In genomic region chr20:53660078-53660909, GRCh38 we compare ENCODE assay signal across 8 cellular contexts.
A peak's percentile ranks its signal among the peaks of the same experiment; 100 is the strongest.
DNase-seq lines count a peak whose midpoint lies in the region; ATAC-seq and TF ChIP-seq lines count a peak whose summit lies in the region.

No MANE protein-coding gene starts in this region.

- H3K79me2 ChIP-seq in Loucy (ENCODE audit: insufficient read depth, low read length): no peaks in the 10 kb centered on the region

- H3K36me3 ChIP-seq in BJ (ENCODE audit: control insufficient read depth, insufficient read depth, low read length): no peaks in the 10 kb centered on the region
- H3K36me3 ChIP-seq in Loucy (ENCODE audit: insufficient read depth, low read length): no peaks in the 10 kb centered on the region
- H3K36me3 ChIP-seq in ascending aorta: no peaks in the 10 kb centered on the region
- no peaks in the 10 kb centered on the region for H3K36me3 ChIP-seq in right lobe of liver

- TF ChIP-seq POLR2A in right lobe of liver (IDR thresholded peaks at IDR 0.05): no peak

- peaks cover 20% of the 10 kb centered on the region for H3K4me1 ChIP-seq in Loucy (ENCODE audit: insufficient read depth, low read length, poor library complexity, severe bottlenecking)
- peaks cover 3 to 15% of the 10 kb centered on the region in 2 donors for H3K4me1 ChIP-seq in ascending aorta
- peaks cover 0 to 40% (median 13%) of the 10 kb centered on the region in 4 donors for H3K4me1 ChIP-seq in right lobe of liver

- intact Hi-C loops in ascending aorta (cut with DNase I): no loop called here
- intact Hi-C loops in right lobe of liver (cut with DNase I): no loop called here

- 14% methylated on average over 24 of the region's 38 CpGs for whole genome bisulfite sequencing in right lobe of liver (ENCODE audit: insufficient coverage, low coverage, low lambda C conversion rate, missing lambda C conversion rate)

- CTCF ChIA-PET in BJ (lab: Yijun Ruan, JAX): interaction anchor here (0.7 to 1.4 kb wide), 4 partner anchors 11 to 279 kb away, joined by 3 to 4 read pairs (median 3); no protein-coding TSS in a partner anchor

- DNase-seq in BJ (ENCODE audit: low read depth): no peak
- DNase-seq in ascending aorta (ENCODE audit: low spot score in 2 of 2): peak in 1 of 2 donors; percentile 55
- no peak for DNase-seq in right lobe of liver
- DNase-seq in stimulated activated CD8-positive, alpha-beta memory T cell treated with anti-CD3 and anti-CD28 coated beads, Interleukin-15, amount 100 ng/mL, for 4 hours (ENCODE audit: low read depth in 2 of 2): peak; percentile 14 to 18
- no peak for DNase-seq in iPS-NIHi11 (ENCODE audit: low spot score)
- no peak for DNase-seq in NCI-H82 (lab: John Stamatoyannopoulos, UW)

- H3K9me2 ChIP-seq in Loucy (replicated peaks; ENCODE audit: low read depth, low read length): no peaks in the 10 kb centered on the region

- TF ChIP-seq CTCF in BJ (IDR thresholded peaks at IDR 0.05; ENCODE audit: insufficient read depth, low read depth, low read length): no peak
- no peak for TF ChIP-seq CTCF in Loucy (conservative IDR thresholded peaks at IDR 0.05; ENCODE audit: low read length)
- TF ChIP-seq CTCF in ascending aorta (IDR thresholded peaks at IDR 0.05): no peak
- TF ChIP-seq CTCF in right lobe of liver (IDR thresholded peaks at IDR 0.05): no peak

- no peak overlapping the region for H3K4me2 ChIP-seq in Loucy (ENCODE audit: low read depth, low read length, poor library complexity, severe bottlenecking)

- no peaks in the 10 kb centered on the region for H4K20me1 ChIP-seq in Loucy (ENCODE audit: insufficient read depth, low read length, poor library complexity, severe bottlenecking)

- POLR2A ChIA-PET in BJ (lab: Charles Lee): no interaction called here

- H2AFZ ChIP-seq in Loucy (ENCODE audit: low read length): peak overlapping the region; percentile 11

- H3K27me3 ChIP-seq in BJ (ENCODE audit: control insufficient read depth, insufficient read depth, low read length): no peaks in the 10 kb centered on the region
- no peaks in the 10 kb centered on the region for H3K27me3 ChIP-seq in Loucy (ENCODE audit: insufficient read depth, low read length, poor library complexity, severe bottlenecking)
- no peaks in the 10 kb centered on the region for H3K27me3 ChIP-seq in ascending aorta
- no peaks in the 10 kb centered on the region for H3K27me3 ChIP-seq in right lobe of liver

- H3K27ac ChIP-seq in ascending aorta (peak overlapping the region; percentile 2 to 26), right lobe of liver (peak overlapping the region; percentile 36 to 48 (median 36))

- H3K9ac ChIP-seq in Loucy (ENCODE audit: low read depth, low read length, poor library complexity, severe bottlenecking): no peak overlapping the region

- H3F3A ChIP-seq in Loucy (ENCODE audit: low read depth): 0 out of 2 replicates have a peak, but pooled peaks cover 2% of the 10 kb centered on the region

- no peaks in the 10 kb centered on the region for H3K9me3 ChIP-seq in Loucy (ENCODE audit: insufficient read depth, low read depth, low read length)
- no peaks in the 10 kb centered on the region for H3K9me3 ChIP-seq in ascending aorta
- H3K9me3 ChIP-seq in right lobe of liver: no peaks in the 10 kb centered on the region

- ATAC-seq in right lobe of liver (peak; percentile 14 to 55 (median 42)), GM21619 (IDR thresholded peaks at IDR 0.05; ENCODE audit: unreplicated experiment) (no peak)

- H3K4me3 ChIP-seq in BJ (ENCODE audit: low read depth, low read length): peak overlapping the region; percentile 22
- no peak overlapping the region for H3K4me3 ChIP-seq in Loucy (ENCODE audit: low read length, poor library complexity, severe bottlenecking)
- peak overlapping the region; percentile 54 to 69 for H3K4me3 ChIP-seq in ascending aorta
- H3K4me3 ChIP-seq in right lobe of liver: peak overlapping the region; percentile 23 to 47 (median 43)

Comparison
In these comparisons a context has a peak if more than half of its experiments do, and no peak if none do; other contexts are left out.
1. DNase-seq: peak in stimulated activated CD8-positive, alpha-beta memory T cell treated with anti-CD3 and anti-CD28 coated beads, Interleukin-15, amount 100 ng/mL, for 4 hours (2 of 2); none in BJ (single experiment), right lobe of liver (0 of 3), iPS-NIHi11 (single experiment) and NCI-H82 (single experiment).